In the genomic region with DNA sequence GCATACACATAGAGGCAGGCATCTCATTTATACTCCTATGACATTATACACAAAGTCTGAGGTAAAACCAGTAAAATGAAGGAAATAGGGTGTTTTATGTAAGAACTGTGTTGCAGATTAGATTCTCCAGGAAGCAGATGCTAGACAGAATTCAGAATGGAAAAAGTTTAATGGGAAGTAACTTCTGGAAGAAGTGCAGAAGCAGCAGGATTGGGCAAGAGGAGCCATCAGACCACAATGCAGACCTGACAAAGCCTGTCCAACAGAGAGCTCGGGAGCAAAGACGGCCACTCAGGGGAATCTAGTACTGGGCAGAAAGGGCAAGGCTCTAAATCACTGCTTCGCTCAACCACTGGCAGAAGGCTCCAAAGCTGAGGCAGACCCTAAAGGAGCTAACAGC, we compare ENCODE assay signal across 15 cellular contexts. TPM values are rescaled to one million over a fixed set of nuclear protein-coding genes. Genes with fewer than 3 reads are reported as not detected.
A peak's percentile ranks its signal among the peaks of the same experiment; 100 is the strongest.
DNase-seq lines count a peak whose midpoint lies in the region; ATAC-seq, FAIRE-seq and TF ChIP-seq lines count a peak whose summit lies in the region.
"Had no signal": no experiment of that assay in that cellular context is flagged by ENCODE, and none has a peak within 500 bp of the region (broad histone marks: within the 10 kb centered on the region; RNA-seq: fewer than 3 reads in every experiment).

No MANE protein-coding gene starts in this region.

- H3K14ac ChIP-seq in trophoblast cell (ENCODE audit: low read length) = no peak overlapping the region

- H3K9me3 ChIP-seq in trophoblast cell (ENCODE audit: insufficient read depth, low read depth, low read length) = no peaks in the 10 kb centered on the region

- H3K27me3 ChIP-seq in trophoblast cell (ENCODE audit: insufficient read depth, low read length) = no peaks in the 10 kb centered on the region
- H3K27me3 ChIP-seq: brain microvascular endothelial cell, neural progenitor cell had no signal

- H3K79me1 ChIP-seq in trophoblast cell (ENCODE audit: low read length) = no peaks in the 10 kb centered on the region

- no peak overlapping the region for H2AFZ ChIP-seq in trophoblast cell (ENCODE audit: insufficient read depth, low read length, poor library complexity)
- H2AFZ ChIP-seq: neural progenitor cell had no signal

- no peak overlapping the region for H4K12ac ChIP-seq in trophoblast cell (ENCODE audit: low read depth, low read length)

- no peak overlapping the region for H3K4me2 ChIP-seq in trophoblast cell (ENCODE audit: low read length)
- H3K4me2 ChIP-seq: neural progenitor cell had no signal

- ATAC-seq in left cardiac atrium (peak; percentile 73), HG03095 (IDR thresholded peaks at IDR 0.05; ENCODE audit: unreplicated experiment) (no peak)

- no peak overlapping the region for H3K9ac ChIP-seq in trophoblast cell (ENCODE audit: low read length)
- H3K9ac ChIP-seq: neural progenitor cell had no signal

- H3K18ac ChIP-seq in trophoblast cell (ENCODE audit: low read length) = no peak overlapping the region

- DNase-seq in AG09309 (ENCODE audit: low read depth) (peak; percentile 11), UCSD-AML1 (lab: John Stamatoyannopoulos, UW; ENCODE audit: unreplicated experiment) (peak; percentile 16), left cardiac atrium (peak; percentile 49), trophoblast cell (peak in 1 of 2 donors; percentile 20), OCI-M2 (lab: John Stamatoyannopoulos, UW; ENCODE audit: unreplicated experiment) (no peak), RCC 7860 (ENCODE audit: low spot score) (no peak), NCI-H345 treated with DMSO at 0.1 percent for 48 hours (lab: John Stamatoyannopoulos, UW; ENCODE audit: unreplicated experiment) (no peak)
- DNase-seq: activated gamma-delta T cell treated with Interleukin-2 at 50 U/mL for 16 hours; brain microvascular endothelial cell; effector memory CD4-positive, alpha-beta T cell; NCI-H1694 had no signal

- no peak overlapping the region for H2BK5ac ChIP-seq in trophoblast cell (ENCODE audit: low read depth, low read length, poor library complexity)

- H3K4me3 ChIP-seq in AG09309 (ENCODE audit: control insufficient read depth, low read depth, low read length) (no peak overlapping the region), trophoblast cell (ENCODE audit: low read depth, low read length) (no peak overlapping the region)
- H3K4me3 ChIP-seq: neural progenitor cell had no signal

- no peak overlapping the region for H2BK12ac ChIP-seq in trophoblast cell (ENCODE audit: low read length)

- no peak overlapping the region for H3K23ac ChIP-seq in trophoblast cell (ENCODE audit: low read length)

- H4K91ac ChIP-seq in trophoblast cell (ENCODE audit: low read depth, low read length) = no peak overlapping the region

- intact Hi-C loops in left cardiac atrium (cut with DNase I) = no loop called here

- H3K79me2 ChIP-seq in trophoblast cell (ENCODE audit: control insufficient read depth, insufficient read depth, low read length, poor library complexity) = no peaks in the 10 kb centered on the region

- peaks cover 0 to 2% of the 10 kb centered on the region in 2 experiments for H3K4me1 ChIP-seq in trophoblast cell (ENCODE audit: control insufficient read depth in 1 of 2, insufficient read depth in 2 of 2, low read length in 2 of 2)
- H3K4me1 ChIP-seq: neural progenitor cell had no signal

- H2BK120ac ChIP-seq in trophoblast cell (ENCODE audit: insufficient read depth, low read length, poor library complexity) = no peak overlapping the region

- no peak overlapping the region for H4K8ac ChIP-seq in trophoblast cell (ENCODE audit: low read depth, low read length)

- no peak for FAIRE-seq in RCC 7860 (lab: Jason Lieb, UNC)
- FAIRE-seq: H1 had no signal

- no peak for TF ChIP-seq CTCF in AG09309 (IDR thresholded peaks at IDR 0.05; ENCODE audit: control insufficient read depth, insufficient read depth, low read depth, low read length, missing control alignments)

- no peak overlapping the region for H3K27ac ChIP-seq in trophoblast cell (ENCODE audit: low read depth, low read length)
- H3K27ac ChIP-seq: brain microvascular endothelial cell, neural progenitor cell, RWPE1 had no signal

- H3K4ac ChIP-seq in trophoblast cell (ENCODE audit: low read depth, low read length) = peak overlapping the region; percentile 55

- no peak overlapping the region for H2AK5ac ChIP-seq in trophoblast cell (ENCODE audit: low read length)

- H3K36me3 ChIP-seq in trophoblast cell (ENCODE audit: control insufficient read depth in 1 of 2, insufficient read depth in 2 of 2, low read length in 2 of 2) = peaks cover 3 to 4% of the 10 kb centered on the region in 2 experiments

- no CpG with 5 or more reads among the region's 3 CpGs for WGBS in trophoblast cell (ENCODE audit: extremely low coverage, insufficient coverage, insufficient read length)

RNA-seq across cellular contexts. Expression of a gene that starts 33.7 kb away (rescaled TPM):
- 10 to 100 TPM; 14.1 to 15.1 TPM for total RNA-seq in left cardiac atrium
- 10.4 and 11.3 TPM in 2 replicates for polyA plus RNA-seq in trophoblast cell (2013)

RNA-seq across cellular contexts. Expression of a gene that starts 48.5 kb away (rescaled TPM):
- 100 to 1,000 TPM in 1 of 2 donors, 10 to 100 TPM in 1; 98.0 to 112 TPM for total RNA-seq in left cardiac atrium
- 80.6 and 85.6 TPM in 2 replicates for polyA plus RNA-seq in trophoblast cell (2013)

Comparison
In these comparisons a context has a peak if more than half of its experiments do, and no peak if none do; other contexts are left out.
1. DNase-seq: peak in AG09309 (single experiment), UCSD-AML1 (single experiment) and left cardiac atrium (single experiment); none in OCI-M2 (single experiment), RCC 7860 (single experiment) and NCI-H345 treated with DMSO at 0.1 percent for 48 hours (single experiment).